22 cellular contexts compared by ENCODE assay signal in genomic region chr2:20307311-20307710, GRCh38.
"Had no signal": no experiment of that assay in that cellular context is flagged by ENCODE, and none has a peak within 500 bp of the region (broad histone marks: within the 10 kb centered on the region; RNA-seq: fewer than 3 reads in every experiment).

No MANE protein-coding gene starts in this region.

- H3K9me3 Mint-ChIP-seq: immature natural killer cell, mesothelial cell of epicardium had no signal

- H3K27ac Mint-ChIP-seq: mesothelial cell of epicardium had no signal

- H3K27ac ChIP-seq: coronary artery, dorsolateral prefrontal cortex, esophagus muscularis mucosa, foreskin keratinocyte, gastroesophageal sphincter, heart left ventricle, hepatocyte, left lung, lower lobe of right lung had no signal

- H3K9me3 ChIP-seq: esophagus muscularis mucosa, gastroesophageal sphincter, heart left ventricle, left lung, lower lobe of right lung, mucosa of descending colon had no signal

- H3K4me1 ChIP-seq: heart left ventricle, left lung had no signal

- H3K4me3 Mint-ChIP-seq: immature natural killer cell, mesothelial cell of epicardium had no signal

- FAIRE-seq: endothelial cell of umbilical vein, frontal cortex, keratinocyte had no signal

- ATAC-seq: foreskin keratinocyte, gastroesophageal sphincter, heart left ventricle, left cardiac atrium, left lung, left ventricle myocardium superior, lower lobe of right lung, mucosa of descending colon had no signal

- DNase-seq: dermis blood vessel endothelial cell; dorsolateral prefrontal cortex; effector CD4-positive, alpha-beta T cell; effector memory CD4-positive, alpha-beta T cell; foreskin keratinocyte; heart left ventricle; hypothalamus; immature natural killer cell; left cardiac atrium; left ventricle myocardium superior; lower lobe of right lung; mesenchymal stem cell; mucosa of descending colon had no signal

- H3K4me3 ChIP-seq: coronary artery, dorsolateral prefrontal cortex, esophagus muscularis mucosa, gastroesophageal sphincter, heart left ventricle, hepatocyte, left lung, lower lobe of right lung, mucosa of descending colon had no signal
